1 cellular context compared by ENCODE assay signal in genomic region chr7:33128990-33129805, GRCh38.
TF ChIP-seq lines count a peak whose summit lies in the region.

TSS of gene BBS9 (plus strand) at chr7:33129564. CDS start at chr7:33146253, 16,689 bp downstream.

TF ChIP-seq in HEK293, 187 proteins besides CTCF, POLR2A, EP300 and RAD21 (continued from another document):
- TF ChIP-seq PRDM10 (tag by site-specific recombination; IDR thresholded peaks at IDR 0.05) (peak; percentile 21; the same call in 1 of the 2 replicates), IKZF3 (tag by site-specific recombination; IDR thresholded peaks at IDR 0.05) (peak; percentile 80; the same call in 1 of the 2 replicates), TRIM28 (IDR thresholded peaks at IDR 0.05; ENCODE audit: borderline replicate concordance, low read length) (peak; percentile 25; the same call in 1 of the 2 replicates), ZNF76 (tag by site-specific recombination; IDR thresholded peaks at IDR 0.05; ENCODE audit: borderline replicate concordance, low read depth) (peak; percentile 58), GLIS2 (tag by site-specific recombination; IDR thresholded peaks at IDR 0.05) (peak; percentile 78), ZNF174 (tag by site-specific recombination; IDR thresholded peaks at IDR 0.05) (no peak), KLF9 (tag by site-specific recombination; IDR thresholded peaks at IDR 0.05; ENCODE audit: low read depth) (peak; percentile 89), ZNF146 (tag by site-specific recombination; IDR thresholded peaks at IDR 0.05) (no peak), ZNF501 (tag by site-specific recombination; IDR thresholded peaks at IDR 0.05) (0 out of 2 replicates have a peak, but pooled peaks have one; percentile 35), ZNF24 (tag by site-specific recombination; IDR thresholded peaks at IDR 0.05) (no peak), ZNF157 (tag by site-specific recombination; IDR thresholded peaks at IDR 0.05) (no peak), SP3 (tag by site-specific recombination; IDR thresholded peaks at IDR 0.05) (peak; percentile 86), ZFHX2 (tag by site-specific recombination; conservative IDR thresholded peaks at IDR 0.05) (peak; percentile 55)
TF ChIP-seq in HEK293: peak in this region for 35.
